ENCODE assay signal across 34 cellular contexts in genomic region chr5:111022301-111022700, GRCh38. TPM values are rescaled to one million over a fixed set of nuclear protein-coding genes. Genes with fewer than 3 reads are reported as not detected.
"Had no signal": no experiment of that assay in that cellular context is flagged by ENCODE, and none has a peak within 500 bp of the region (broad histone marks: within the 10 kb centered on the region; RNA-seq: fewer than 3 reads in every experiment).

No MANE protein-coding gene starts in this region.

- FAIRE-seq: astrocyte, TTC549 had no signal

- H3K9me3 ChIP-seq: adrenal gland, body of pancreas, breast epithelium had no signal

- H3K4me1 ChIP-seq: adrenal gland, body of pancreas, breast epithelium had no signal

- H3K36me3 ChIP-seq: adrenal gland, brain microvascular endothelial cell, breast epithelium had no signal

- H3K4me3 ChIP-seq: adrenal gland, body of pancreas, breast epithelium had no signal

- H3K27me3 ChIP-seq: adrenal gland, body of pancreas, brain microvascular endothelial cell, breast epithelium had no signal

- DNase-seq: activated B cell treated with CpG ODN at 0.5 μM for 24 hours; activated CD4-positive, alpha-beta memory T cell treated with anti-CD3 and anti-CD28 coated beads for 36 hours; activated CD4-positive, alpha-beta T cell treated with anti-CD3 and anti-CD28 coated beads for 4 hours; activated CD4-positive, alpha-beta T cell treated with anti-CD3 and anti-CD28 coated beads, Interleukin-2, amount 10 ng/mL, durations not matched to agents 24 days and 14 days; activated CD4-positive, alpha-beta T cell treated with anti-CD3 and anti-CD28 coated beads, Interleukin-2, amount 50 U/mL, for 1 hour; activated CD4-positive, alpha-beta T cell treated with anti-CD3 and anti-CD28 coated beads, Interleukin-2, amount 50 U/mL, for 4 hours; activated CD4-positive, CD25-positive, alpha-beta regulatory T cell treated with anti-CD3 and anti-CD28 coated beads, Interleukin-2, amount 50 U/mL, for 72 hours; activated CD8-positive, alpha-beta memory T cell treated with anti-CD3 and anti-CD28 coated beads, Interleukin-2, amount 50 U/mL, for 4 hours; activated CD8-positive, alpha-beta T cell treated with anti-CD3 and anti-CD28 coated beads for 36 hours; activated effector memory CD4-positive, alpha-beta T cell treated with anti-CD3 and anti-CD28 coated beads, Interleukin-2, amount 50 U/mL, for 16 hours; activated gamma-delta T cell treated with Interleukin-2 at 50 U/mL for 16 hours; activated naive CD4-positive, alpha-beta T cell; activated naive CD4-positive, alpha-beta T cell treated with anti-CD3 and anti-CD28 coated beads for 36 hours; activated naive CD4-positive, alpha-beta T cell treated with anti-CD3 and anti-CD28 coated beads, Interleukin-2, amount 50 U/mL, for 16 hours; activated naive CD8-positive, alpha-beta T cell treated with anti-CD3 and anti-CD28 coated beads for 36 hours; activated T-cell treated with anti-CD3 and anti-CD28 coated beads for 4 hours; activated T-cell treated with anti-CD3 and anti-CD28 coated beads, Interleukin-2, amount 50 U/mL, for 1 hour; activated T-cell treated with anti-CD3 and anti-CD28 coated beads, Interleukin-2, amount 50 U/mL, for 4 hours; activated T-cell treated with anti-CD3 and anti-CD28 coated beads, Interleukin-2, amount 50 U/mL, for 72 hours; adrenal gland; amniotic stem cell; aorta; body of pancreas; brain microvascular endothelial cell; central memory CD4-positive, alpha-beta T cell; T-helper 1 cell; T-helper 2 cell; T-helper 9 cell had no signal

- ATAC-seq: activated CD8-positive, alpha-beta T cell treated with anti-CD3 and anti-CD28 coated beads for 36 hours; activated naive CD4-positive, alpha-beta T cell treated with anti-CD3 and anti-CD28 coated beads, Interleukin-2, amount 50 U/mL, for 72 hours; activated T-cell treated with anti-CD3 and anti-CD28 coated beads, Interleukin-2, amount 50 U/mL, for 4 hours; activated T-cell treated with anti-CD3 and anti-CD28 coated beads, Interleukin-2, amount 50 U/mL, for 72 hours; activated T-helper 17 cell treated with anti-CD3 and anti-CD28 coated beads, Interleukin-2, amount 50 U/mL, for 72 hours; body of pancreas had no signal

- H3K27ac ChIP-seq: adrenal gland, body of pancreas, brain microvascular endothelial cell, breast epithelium, VCaP had no signal

RNA-seq across cellular contexts. Expression of gene TSLP, which starts 49.2 kb away (rescaled TPM):
- total RNA-seq: activated B cell treated with CpG ODN at 0.5 μM for 24 hours had no signal
